Comparison of ENCODE assay signal across 14 cellular contexts in the genomic region with DNA sequence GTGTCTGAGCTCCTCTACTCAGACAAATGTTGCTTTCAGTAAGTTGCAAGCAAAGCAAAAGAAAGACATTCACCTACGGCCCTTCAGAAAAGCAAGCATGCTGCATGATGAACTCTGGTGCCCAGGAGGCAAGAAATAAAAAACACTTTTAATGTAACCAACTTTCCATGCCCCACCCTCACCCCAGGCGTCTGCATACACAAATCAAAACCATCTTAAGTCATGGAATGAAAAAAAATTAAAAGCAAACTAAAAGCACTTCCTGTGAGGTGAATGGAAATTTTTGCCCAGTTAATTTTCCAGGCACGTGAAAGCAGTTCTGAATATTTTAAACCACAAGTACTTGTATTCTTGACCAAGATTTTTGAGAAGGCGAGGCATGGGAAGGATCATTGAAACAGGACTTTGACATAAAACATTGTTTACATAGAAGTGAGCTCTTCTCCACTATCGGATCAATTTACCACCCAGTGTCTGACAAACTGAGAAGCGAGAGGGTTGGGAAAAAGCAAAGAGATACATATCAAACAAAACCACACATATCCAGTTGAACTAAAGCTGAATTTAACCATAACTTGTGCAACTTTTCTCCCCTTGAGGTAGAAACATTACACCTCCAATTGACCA. TPM values are rescaled to one million over a fixed set of nuclear protein-coding genes. Genes with fewer than 3 reads are reported as not detected.
DNase-seq lines count a peak whose midpoint lies in the region; ATAC-seq and TF ChIP-seq lines count a peak whose summit lies in the region.
"Had no signal": no experiment of that assay in that cellular context is flagged by ENCODE, and none has a peak within 500 bp of the region (broad histone marks: within the 10 kb centered on the region; RNA-seq: fewer than 3 reads in every experiment).

No MANE protein-coding gene starts in this region.

- no peak overlapping the region for H3K18ac ChIP-seq in neuronal stem cell (ENCODE audit: low read length)

- no peak for TF ChIP-seq CTCF in adrenal gland (IDR thresholded peaks at IDR 0.05)

- peak; percentile 67 for ATAC-seq in activated naive CD8-positive, alpha-beta T cell treated with anti-CD3 and anti-CD28 coated beads, Interleukin-2, amount 50 U/mL, for 24 hours
- ATAC-seq in HG03025 (IDR thresholded peaks at IDR 0.05; ENCODE audit: low FRiP score, unreplicated experiment) (no peak), GM18858 (IDR thresholded peaks at IDR 0.05; ENCODE audit: unreplicated experiment) (no peak)
- ATAC-seq: lower lobe of right lung, pancreas had no signal

- H4K91ac ChIP-seq in neuronal stem cell (ENCODE audit: low read depth, low read length, poor library complexity): no peak overlapping the region

- POLR2A ChIA-PET in CD8-positive, alpha-beta memory T cell (lab: Charles Lee): interaction anchor here (0.6 to 3.3 kb wide), 2 partner anchors 15 to 1427 kb away, joined by 3 to 12 read pairs; no protein-coding TSS in a partner anchor

- DNase-seq in CD8-positive, alpha-beta memory T cell: peak in 2 of 5 donors; percentile 30 to 43
- DNase-seq in activated CD4-positive, alpha-beta T cell treated with anti-CD3 and anti-CD28 coated beads for 48 hours: peak; percentile 72
- DNase-seq in activated naive CD8-positive, alpha-beta T cell treated with anti-CD3 and anti-CD28 coated beads, Interleukin-2, amount 50 U/mL, for 24 hours: peak; percentile 51
- DNase-seq in stimulated activated CD4-positive, alpha-beta T cell treated with anti-CD3 and anti-CD28 coated beads, Interleukin-1b, Interleukin-23, amount 100 ng/mL, for 48 hours: peak; percentile 64
- DNase-seq in adrenal gland (no peak), neuronal stem cell (ENCODE audit: low spot score) (no peak)
- DNase-seq: GF-D8, Karpas-422, lower lobe of right lung, pancreas had no signal

- H3K9me3 Mint-ChIP-seq in CD8-positive, alpha-beta memory T cell: no peaks in the 10 kb centered on the region
- H3K9me3 Mint-ChIP-seq in activated naive CD8-positive, alpha-beta T cell treated with anti-CD3 and anti-CD28 coated beads, Interleukin-2, amount 50 U/mL, for 24 hours: peaks cover 18% of the 10 kb centered on the region

- H3K14ac ChIP-seq in neuronal stem cell (ENCODE audit: low read length): no peak overlapping the region

- TF ChIP-seq POLR2A in adrenal gland (IDR thresholded peaks at IDR 0.05): no peak

- no peak overlapping the region for H4K8ac ChIP-seq in neuronal stem cell (ENCODE audit: low read depth, low read length)

- no peak overlapping the region for H2AK5ac ChIP-seq in neuronal stem cell (ENCODE audit: low read depth, low read length)

- no peak overlapping the region for H2BK5ac ChIP-seq in neuronal stem cell (ENCODE audit: low read length)

- peaks cover 44% of the 10 kb centered on the region for H3K4me1 ChIP-seq in CD8-positive, alpha-beta memory T cell (ENCODE audit: insufficient read depth, low read length)
- H3K4me1 ChIP-seq in adrenal gland (replicated peaks in 1 of 2) (no peaks in the 10 kb centered on the region), neuronal stem cell (ENCODE audit: control insufficient read depth in 2 of 2, insufficient read depth in 1 of 2, low read depth in 1 of 2, low read length in 2 of 2) (no peaks in the 10 kb centered on the region)
- H3K4me1 ChIP-seq: lower lobe of right lung, pancreas, Peyer's patch had no signal

- H3K36me3 ChIP-seq in CD8-positive, alpha-beta memory T cell (ENCODE audit: insufficient read depth, low read length): no peaks in the 10 kb centered on the region
- no peaks in the 10 kb centered on the region for H3K36me3 ChIP-seq in adrenal gland (replicated peaks in 1 of 2)
- no peaks in the 10 kb centered on the region for H3K36me3 ChIP-seq in neuronal stem cell (replicated peaks in 1 of 2; ENCODE audit: control insufficient read depth in 2 of 2, insufficient read depth in 2 of 2, low read length in 2 of 2)
- H3K36me3 ChIP-seq: lower lobe of right lung, pancreas, Peyer's patch had no signal

- no peak overlapping the region for H3K9ac ChIP-seq in neuronal stem cell (ENCODE audit: low read depth, low read length, poor library complexity)

- no peak overlapping the region for H2BK12ac ChIP-seq in neuronal stem cell (ENCODE audit: low read length)

- H3K27ac ChIP-seq in CD8-positive, alpha-beta memory T cell (ENCODE audit: low read depth, low read length): no peak overlapping the region
- no peak overlapping the region for H3K27ac ChIP-seq in adrenal gland
- H3K27ac ChIP-seq in neuronal stem cell (replicated peaks; ENCODE audit: low read length): no peak overlapping the region
- H3K27ac ChIP-seq: lower lobe of right lung, pancreas had no signal

- H3K27ac Mint-ChIP-seq in CD8-positive, alpha-beta memory T cell: peak overlapping the region; percentile 86 to 98 (median 94)
- peak overlapping the region; percentile 99 for H3K27ac Mint-ChIP-seq in activated naive CD8-positive, alpha-beta T cell treated with anti-CD3 and anti-CD28 coated beads, Interleukin-2, amount 50 U/mL, for 24 hours

- no peaks in the 10 kb centered on the region for H3K79me1 ChIP-seq in neuronal stem cell (ENCODE audit: low read depth, low read length)

- peaks cover 46 to 72% (median 59%) of the 10 kb centered on the region in 3 donors for H3K4me1 Mint-ChIP-seq in CD8-positive, alpha-beta memory T cell
- peaks cover 64% of the 10 kb centered on the region for H3K4me1 Mint-ChIP-seq in activated naive CD8-positive, alpha-beta T cell treated with anti-CD3 and anti-CD28 coated beads, Interleukin-2, amount 50 U/mL, for 24 hours

- peak overlapping the region; percentile 35 for H3K4me3 ChIP-seq in CD8-positive, alpha-beta memory T cell (ENCODE audit: low read length)
- H3K4me3 ChIP-seq in adrenal gland: no peak overlapping the region
- H3K4me3 ChIP-seq in neuronal stem cell (ENCODE audit: low read length in 2 of 2): no peak overlapping the region
- H3K4me3 ChIP-seq: lower lobe of right lung, pancreas, Peyer's patch had no signal

- peaks cover 0 to 23% (median 3%) of the 10 kb centered on the region in 3 donors for H3K36me3 Mint-ChIP-seq in CD8-positive, alpha-beta memory T cell
- H3K36me3 Mint-ChIP-seq in activated naive CD8-positive, alpha-beta T cell treated with anti-CD3 and anti-CD28 coated beads, Interleukin-2, amount 50 U/mL, for 24 hours (ENCODE audit: low read depth): peaks cover 47% of the 10 kb centered on the region

- H2AFZ ChIP-seq in neuronal stem cell (ENCODE audit: low read length): no peak overlapping the region

- WGBS in adrenal gland, 4 donors: 61 to 90% (median 69%) methylated on average over 6 of the region's 6 CpGs
- no CpG with 5 or more reads among the region's 6 CpGs for WGBS in neuronal stem cell (ENCODE audit: extremely low coverage in 2 of 2, insufficient read length in 2 of 2, insufficient replicate concordance in 1 of 2), 2 donors

- no peak overlapping the region for H3K4me2 ChIP-seq in neuronal stem cell (ENCODE audit: insufficient read depth, low read length, poor library complexity, severe bottlenecking)

- CTCF ChIA-PET in CD8-positive, alpha-beta memory T cell (lab: Charles Lee): interaction anchor here (1.2 to 1.5 kb wide), 2 partner anchors 15 to 20 kb away, joined by 3 to 6 read pairs; no protein-coding TSS in a partner anchor

- intact Hi-C loops in adrenal gland (cut with DNase I): no loop called here

- no peaks in the 10 kb centered on the region for H3K27me3 ChIP-seq in CD8-positive, alpha-beta memory T cell (ENCODE audit: insufficient read depth, low read length, poor library complexity, severe bottlenecking)
- H3K27me3 ChIP-seq in adrenal gland (no peaks in the 10 kb centered on the region), neuronal stem cell (ENCODE audit: control insufficient read depth in 3 of 3, insufficient read depth in 3 of 3, low read depth in 1 of 3, low read length in 3 of 3) (no peaks in the 10 kb centered on the region)
- H3K27me3 ChIP-seq: pancreas, Peyer's patch had no signal

- no peak overlapping the region for H3K4ac ChIP-seq in neuronal stem cell (ENCODE audit: low read length)

- no peak overlapping the region for H2BK15ac ChIP-seq in neuronal stem cell (ENCODE audit: low read length)

- H3K27me3 Mint-ChIP-seq in CD8-positive, alpha-beta memory T cell: no peaks in the 10 kb centered on the region
- peaks cover 4% of the 10 kb centered on the region for H3K27me3 Mint-ChIP-seq in activated naive CD8-positive, alpha-beta T cell treated with anti-CD3 and anti-CD28 coated beads, Interleukin-2, amount 50 U/mL, for 24 hours

- no peaks in the 10 kb centered on the region for H3K9me3 ChIP-seq in CD8-positive, alpha-beta memory T cell (ENCODE audit: low read length)
- H3K9me3 ChIP-seq in adrenal gland (replicated peaks in 1 of 3) (no peaks in the 10 kb centered on the region), neuronal stem cell (replicated peaks in 1 of 2; ENCODE audit: control insufficient read depth in 2 of 2, insufficient read depth in 1 of 2, low read depth in 1 of 2, low read length in 2 of 2) (no peaks in the 10 kb centered on the region)
- H3K9me3 ChIP-seq: lower lobe of right lung, pancreas, Peyer's patch had no signal

- peak overlapping the region; percentile 62 to 79 (median 67) for H3K4me3 Mint-ChIP-seq in CD8-positive, alpha-beta memory T cell
- H3K4me3 Mint-ChIP-seq in activated naive CD8-positive, alpha-beta T cell treated with anti-CD3 and anti-CD28 coated beads, Interleukin-2, amount 50 U/mL, for 24 hours: peak overlapping the region; percentile 72

- no peak overlapping the region for H3K23ac ChIP-seq in neuronal stem cell (ENCODE audit: low read depth, low read length, poor library complexity)

- no peak overlapping the region for H2BK120ac ChIP-seq in neuronal stem cell (ENCODE audit: low read depth, low read length)

RNA-seq across cellular contexts. Expression of gene ICOS, which starts 2.4 kb away (rescaled TPM):
- 10 to 100 TPM; 84.5 to 87.2 TPM for total RNA-seq in CD8-positive, alpha-beta memory T cell
- 15.7 TPM for polyA plus RNA-seq in CD8-positive, alpha-beta memory T cell
- total RNA-seq in adrenal gland: under 1 TPM in 4 of 8 donors, not detected in 4; 0.14 to 0.51 (median 0.30) TPM
- polyA plus RNA-seq in adrenal gland: under 1 TPM in 2 of 3 donors, not detected in 1; 0.07 TPM
- not detected for polyA plus RNA-seq in neuronal stem cell (2013, experiment 1 of 2)
- not detected for polyA plus RNA-seq in neuronal stem cell (2013, experiment 2 of 2)
- total RNA-seq: endothelial cell of umbilical vein had no signal
- polyA plus RNA-seq: endothelial cell of umbilical vein, pancreas had no signal

Comparison
In these comparisons a context has a peak if more than half of its experiments do, and no peak if none do; other contexts are left out.
1. DNase-seq: peak in activated CD4-positive, alpha-beta T cell treated with anti-CD3 and anti-CD28 coated beads for 48 hours (single experiment), activated naive CD8-positive, alpha-beta T cell treated with anti-CD3 and anti-CD28 coated beads, Interleukin-2, amount 50 U/mL, for 24 hours (single experiment) and stimulated activated CD4-positive, alpha-beta T cell treated with anti-CD3 and anti-CD28 coated beads, Interleukin-1b, Interleukin-23, amount 100 ng/mL, for 48 hours (single experiment); none in adrenal gland (0 of 7) and neuronal stem cell (single experiment).
2. RNA of gene ICOS, which starts 2.4 kb away (total RNA-seq): 84.5 to 87.2 TPM in CD8-positive, alpha-beta memory T cell; 0.14 to 0.51 TPM in adrenal gland; every median in the first group is over 10 times any median in the second.